In genomic region chr12:130124605-130125244, GRCh38 we compare ENCODE assay signal across 23 cellular contexts. TPM values are rescaled to one million over a fixed set of nuclear protein-coding genes. Genes with fewer than 3 reads are reported as not detected.
"Had no signal": no experiment of that assay in that cellular context is flagged by ENCODE, and none has a peak within 500 bp of the region (broad histone marks: within the 10 kb centered on the region; RNA-seq: fewer than 3 reads in every experiment).

No MANE protein-coding gene starts in this region.

- H3K27me3 ChIP-seq: colonic mucosa, right lobe of liver, thyroid gland, uterus had no signal

- H3K4me3 ChIP-seq: colonic mucosa, gastroesophageal sphincter, left ventricle myocardium inferior, lower lobe of right lung, neural progenitor cell, psoas muscle, right lobe of liver, thyroid gland, uterus had no signal

- H2AFZ ChIP-seq: neural progenitor cell, parathyroid adenoma had no signal

- H3K79me2 ChIP-seq: parathyroid adenoma had no signal

- H3K4me2 ChIP-seq: neural progenitor cell had no signal

- H3K9ac ChIP-seq: neural progenitor cell, parathyroid adenoma had no signal

- H3K9me3 ChIP-seq: colonic mucosa, lower lobe of right lung, psoas muscle, right lobe of liver, thyroid gland, uterus had no signal

- H3K27ac ChIP-seq: colonic mucosa, gastroesophageal sphincter, left ventricle myocardium inferior, lower lobe of right lung, neural progenitor cell, parathyroid adenoma, psoas muscle, right lobe of liver, thyroid gland, uterus had no signal

- H3K4me1 ChIP-seq: colonic mucosa, gastroesophageal sphincter, neural progenitor cell, parathyroid adenoma, psoas muscle, right lobe of liver, thyroid gland, uterus had no signal

- FAIRE-seq: kidney had no signal

- DNase-seq: colonic mucosa; dermis blood vessel endothelial cell; erythroblast; glutamatergic neuron; kidney; left cardiac atrium; left ventricle myocardium inferior; lower lobe of right lung; midbrain; occipital lobe; retina; right lobe of liver; stimulated activated CD4-positive, alpha-beta T cell treated with anti-CD3 and anti-CD28 coated beads, Interleukin-2, amount 100 ng/mL, for 24 hours; stimulated activated CD4-positive, alpha-beta T cell treated with anti-CD3 and anti-CD28 coated beads, Interleukin-4, amount 100 ng/mL, for 4 hours; stimulated activated naive CD4-positive, alpha-beta T cell treated with Interleukin-2 at 50 U/mL for 16 hours; thyroid gland; uterus had no signal

- H3K36me3 ChIP-seq: colonic mucosa, gastroesophageal sphincter, left ventricle myocardium inferior, lower lobe of right lung, neural progenitor cell, right lobe of liver, thyroid gland, uterus had no signal

RNA-seq across cellular contexts. Expression of gene FZD10, which starts 37.5 kb away (rescaled TPM):
- total RNA-seq: fibroblast of villous mesenchyme; natural killer cell treated with Interleukin-12 subunit alpha and Interleukin-12 subunit beta and Interleukin-15 and Interleukin-18, amount 100 ng/mL, for 72 hours; right lobe of liver had no signal
